ENCODE assay signal across 8 cellular contexts in the genomic region with DNA sequence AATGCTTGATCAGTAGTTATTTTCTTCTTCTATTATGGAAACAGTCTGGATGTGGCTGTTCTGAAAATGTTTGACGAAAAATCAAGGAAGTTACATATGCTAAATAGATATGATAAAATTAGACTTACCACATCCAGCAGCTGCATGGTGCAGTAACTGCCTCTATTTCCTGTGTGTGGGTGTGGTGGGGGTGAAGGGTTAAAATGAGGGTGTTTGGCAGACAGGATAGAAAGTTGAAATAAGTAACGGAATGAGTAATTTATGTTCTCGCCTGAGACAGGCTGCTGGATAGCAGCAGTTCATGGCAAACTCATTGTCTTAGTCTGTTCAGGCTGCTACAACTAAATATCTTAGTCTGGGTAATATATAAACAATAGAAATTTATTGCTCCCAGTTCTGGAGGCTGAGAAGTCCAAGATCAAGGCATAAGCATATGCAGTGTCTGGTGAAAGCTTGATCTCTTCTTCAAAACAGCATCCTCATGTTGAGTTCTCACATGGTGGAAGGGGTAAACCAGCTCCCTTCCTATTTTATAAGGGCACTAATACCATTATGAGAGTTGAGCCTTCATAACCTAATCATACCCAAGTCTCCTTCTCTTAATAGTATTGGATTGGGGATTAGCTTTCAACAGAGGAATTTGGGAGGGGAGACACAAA.
DNase-seq lines count a peak whose midpoint lies in the region; ATAC-seq and FAIRE-seq lines count a peak whose summit lies in the region.

No MANE protein-coding gene starts in this region.

- H3K36me3 Mint-ChIP-seq in T-helper 2 cell treated with Interferon-gamma antibody and Interleukin-4, amounts not matched to agents 5 μg/mL and 100 μg/mL, for 36 hours (ENCODE audit: low read depth) = peaks cover 10% of the 10 kb centered on the region

- peaks cover 36% of the 10 kb centered on the region for H3K9me3 Mint-ChIP-seq in T-helper 2 cell treated with Interferon-gamma antibody and Interleukin-4, amounts not matched to agents 5 μg/mL and 100 μg/mL, for 36 hours

- ATAC-seq in HG03139 (IDR thresholded peaks at IDR 0.05; ENCODE audit: unreplicated experiment) = peak; percentile 98

- FAIRE-seq in GM19239 (lab: Jason Lieb, UNC) = no peak

- DNase-seq in activated CD4-positive, alpha-beta T cell treated with anti-CD3 and anti-CD28 coated beads for 48 hours = peak; percentile 41
- no peak for DNase-seq in activated CD4-positive, alpha-beta T cell treated with anti-CD3 and anti-CD28 coated beads for 1 hour
- DNase-seq in T-helper 2 cell treated with Interferon-gamma antibody and Interleukin-4, amounts not matched to agents 5 μg/mL and 100 μg/mL, for 36 hours (ENCODE audit: low spot score) = peak; percentile 61
- peak; percentile 9 to 14 for DNase-seq in stimulated activated CD8-positive, alpha-beta memory T cell treated with anti-CD3 and anti-CD28 coated beads, Interleukin-7, amount 100 ng/mL, for 48 hours (ENCODE audit: extremely low read depth in 1 of 2, low read depth in 1 of 2)
- DNase-seq in GM19239 (ENCODE audit: insufficient read length, low spot score) = no peak
- DNase-seq in NCI-H226 = no peak
- DNase-seq in NCI-H2107 treated with DMSO at 0.1 percent for 48 hours (lab: John Stamatoyannopoulos, UW; ENCODE audit: unreplicated experiment) = no peak

- H3K4me3 Mint-ChIP-seq in T-helper 2 cell treated with Interferon-gamma antibody and Interleukin-4, amounts not matched to agents 5 μg/mL and 100 μg/mL, for 36 hours = peak overlapping the region; percentile 52

- H3K27me3 Mint-ChIP-seq in T-helper 2 cell treated with Interferon-gamma antibody and Interleukin-4, amounts not matched to agents 5 μg/mL and 100 μg/mL, for 36 hours (ENCODE audit: low read depth) = no peaks in the 10 kb centered on the region

- H3K27ac Mint-ChIP-seq in T-helper 2 cell treated with Interferon-gamma antibody and Interleukin-4, amounts not matched to agents 5 μg/mL and 100 μg/mL, for 36 hours = peak overlapping the region; percentile 81

- peaks cover 17% of the 10 kb centered on the region for H3K4me1 Mint-ChIP-seq in T-helper 2 cell treated with Interferon-gamma antibody and Interleukin-4, amounts not matched to agents 5 μg/mL and 100 μg/mL, for 36 hours (ENCODE audit: low read depth)

Comparison
In these comparisons a context has a peak if more than half of its experiments do, and no peak if none do; other contexts are left out.
1. DNase-seq: peak in activated CD4-positive, alpha-beta T cell treated with anti-CD3 and anti-CD28 coated beads for 48 hours (single experiment), T-helper 2 cell treated with Interferon-gamma antibody and Interleukin-4, amounts not matched to agents 5 μg/mL and 100 μg/mL, for 36 hours (single experiment) and stimulated activated CD8-positive, alpha-beta memory T cell treated with anti-CD3 and anti-CD28 coated beads, Interleukin-7, amount 100 ng/mL, for 48 hours (2 of 2); none in activated CD4-positive, alpha-beta T cell treated with anti-CD3 and anti-CD28 coated beads for 1 hour (single experiment), GM19239 (single experiment), NCI-H226 (single experiment) and NCI-H2107 treated with DMSO at 0.1 percent for 48 hours (single experiment).